8 cellular contexts compared by ENCODE assay signal in genomic region chr4:49513546-49514115, GRCh38.
A peak's percentile ranks its signal among the peaks of the same experiment; 100 is the strongest.
DNase-seq lines count a peak whose midpoint lies in the region; ATAC-seq, FAIRE-seq and TF ChIP-seq lines count a peak whose summit lies in the region.
"Not testable (repeated sequence)": the region's sequence is repeated elsewhere in the genome, so short reads cannot be mapped to it uniquely, and the experiment has no call there.

No MANE protein-coding gene starts in this region.

- TF ChIP-seq CTCF in activated B cell treated with CpG ODN at 0.5 μM for 24 hours (IDR thresholded peaks at IDR 0.05); chondrocyte (IDR thresholded peaks at IDR 0.05); kidney (IDR thresholded peaks at IDR 0.05; ENCODE audit: borderline replicate concordance, extremely low read depth, insufficient read depth); suprapubic skin (IDR thresholded peaks at IDR 0.05): not testable (repeated sequence)

- CTCF ChIA-PET in activated B cell treated with CpG ODN at 0.5 μM for 24 hours (lab: Charles Lee), result not testable (repeated sequence)

- not testable (repeated sequence) for TF ChIP-seq POLR2A in suprapubic skin (IDR thresholded peaks at IDR 0.05)

- POLR2A ChIA-PET in activated B cell treated with CpG ODN at 0.5 μM for 24 hours (lab: Charles Lee), result not testable (repeated sequence)

- not testable (repeated sequence) for H3K4me1 Mint-ChIP-seq in activated B cell treated with CpG ODN at 0.5 μM for 24 hours; chondrocyte (ENCODE audit: low read depth)

- not testable (repeated sequence) for FAIRE-seq in kidney (lab: Jason Lieb, UNC)

- not testable (repeated sequence) for H3K36me3 ChIP-seq in kidney (ENCODE audit: control insufficient read depth in 1 of 2, insufficient read depth in 2 of 2, low read length in 2 of 2); suprapubic skin

- H3K27ac Mint-ChIP-seq in activated B cell treated with CpG ODN at 0.5 μM for 24 hours; chondrocyte (ENCODE audit: unreplicated experiment): not testable (repeated sequence)

- ATAC-seq in activated B cell treated with CpG ODN at 0.5 μM for 24 hours (ENCODE audit: low read depth); left ventricle myocardium superior: not testable (repeated sequence)

- not testable (repeated sequence) for H3K9me3 ChIP-seq in kidney (ENCODE audit: control insufficient read depth in 1 of 2, low read length in 2 of 2)
- H3K9me3 ChIP-seq in suprapubic skin, result peaks cover 25% of the 10 kb centered on the region

- H3K27ac ChIP-seq in kidney (ENCODE audit: low read depth in 2 of 2, low read length in 2 of 2); suprapubic skin: not testable (repeated sequence)

- H3K9me3 Mint-ChIP-seq in activated B cell treated with CpG ODN at 0.5 μM for 24 hours (peaks cover 28% of the 10 kb centered on the region), chondrocyte (ENCODE audit: low read depth) (peaks cover 59% of the 10 kb centered on the region)

- H3K4me3 Mint-ChIP-seq in activated B cell treated with CpG ODN at 0.5 μM for 24 hours; chondrocyte (ENCODE audit: unreplicated experiment): not testable (repeated sequence)

- intact Hi-C loops in activated B cell treated with CpG ODN at 0.5 μM for 24 hours (cut with micrococcal nuclease); left ventricle myocardium superior (cut with micrococcal nuclease); kidney (cut with DNase I): not testable (repeated sequence)

- TF ChIP-seq EP300 in suprapubic skin (IDR thresholded peaks at IDR 0.05), result not testable (repeated sequence)

- not testable (repeated sequence) for H3K36me3 Mint-ChIP-seq in activated B cell treated with CpG ODN at 0.5 μM for 24 hours (ENCODE audit: low read depth); chondrocyte (ENCODE audit: low read depth)

- not testable (repeated sequence) for H3K27me3 ChIP-seq in suprapubic skin

- H3K9ac ChIP-seq in kidney (ENCODE audit: low read length in 2 of 2), result not testable (repeated sequence)

- H3K4me1 ChIP-seq in kidney (ENCODE audit: control insufficient read depth in 1 of 2, insufficient read depth in 1 of 2, low read depth in 1 of 2, low read length in 2 of 2); suprapubic skin: not testable (repeated sequence)

- H3K4me3 ChIP-seq in kidney (ENCODE audit: low read length in 2 of 2); suprapubic skin: not testable (repeated sequence)

- WGBS in suprapubic skin, result 66% methylated on average over 7 of the region's 11 CpGs

- not testable (repeated sequence) for H3K27me3 Mint-ChIP-seq in activated B cell treated with CpG ODN at 0.5 μM for 24 hours; chondrocyte (ENCODE audit: low read depth)

- peak; percentile 6 for DNase-seq in Ammon's horn (ENCODE audit: low spot score)
- DNase-seq in activated B cell treated with CpG ODN at 0.5 μM for 24 hours, result peak; percentile 17
- DNase-seq in chondrocyte (ENCODE audit: low spot score), result peak; percentile 100
- DNase-seq in fibroblast of peridontal ligament (ENCODE audit: extremely low read depth), result peak; percentile 1
- peak; percentile 33 for DNase-seq in left ventricle myocardium superior
- DNase-seq in kidney, result peak; percentile 65
- DNase-seq in mucosa of gallbladder (ENCODE audit: low spot score), result peak; percentile 35
- peak; percentile 62 to 83 for DNase-seq in suprapubic skin (ENCODE audit: low spot score in 2 of 2)

Comparison
In these comparisons a context has a peak if more than half of its experiments do, and no peak if none do; other contexts are left out.
1. DNase-seq: peak in every context shown above with its lines; median percentile 100 in chondrocyte; 72 in suprapubic skin; 65 in kidney; 35 in mucosa of gallbladder; 33 in left ventricle myocardium superior; 17 in activated B cell treated with CpG ODN at 0.5 μM for 24 hours; 6 in Ammon's horn; 1 in fibroblast of peridontal ligament.